ENCODE assay signal across 8 cellular contexts in the genomic region with DNA sequence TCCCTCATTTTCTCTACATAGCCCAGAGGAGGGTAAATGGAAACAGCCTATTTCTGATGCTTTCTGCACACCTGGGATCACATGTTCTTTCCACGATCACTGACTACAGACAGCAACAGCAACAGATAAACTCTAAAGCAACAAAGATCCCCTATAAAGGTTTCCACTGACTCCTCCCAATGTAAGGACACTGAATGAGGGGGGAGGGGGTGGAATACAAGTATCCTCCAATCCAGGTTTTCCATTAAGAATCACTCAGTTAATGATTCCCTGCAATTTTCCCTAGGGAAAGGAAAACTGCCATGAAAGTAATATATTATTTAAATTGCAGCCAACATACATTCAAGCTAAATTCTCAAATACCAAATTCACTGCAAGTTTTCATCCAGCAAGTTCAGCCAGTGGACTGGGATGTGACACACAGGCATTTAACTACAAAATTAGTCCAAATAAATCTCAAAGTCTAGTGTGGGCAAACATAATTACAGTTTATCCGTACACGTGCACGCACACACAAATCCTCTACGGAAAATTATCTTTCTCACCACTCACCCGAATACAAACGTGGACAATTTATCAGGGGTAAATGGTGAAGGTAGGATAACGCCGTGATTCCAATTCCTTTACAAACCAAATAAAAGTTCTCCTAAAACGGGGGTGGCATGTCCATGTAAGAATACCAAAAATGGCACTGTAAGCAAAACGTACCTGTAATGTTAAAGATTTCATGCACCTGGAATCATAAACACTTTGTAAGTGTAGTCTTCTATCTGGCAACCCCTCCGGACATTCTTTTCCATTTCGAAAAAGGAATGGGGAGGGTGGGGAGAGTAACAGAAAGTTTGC. TPM values are rescaled to one million over a fixed set of nuclear protein-coding genes. Genes with fewer than 3 reads are reported as not detected.
DNase-seq lines count a peak whose midpoint lies in the region; ATAC-seq and TF ChIP-seq lines count a peak whose summit lies in the region.
"Not testable (repeated sequence)": the region's sequence is repeated elsewhere in the genome, so short reads cannot be mapped to it uniquely, and the experiment has no call there.

No MANE protein-coding gene starts in this region.

- not testable (repeated sequence) for H3K27ac Mint-ChIP-seq in H9, WTC11

- not testable (repeated sequence) for H3K9me3 ChIP-seq in H9 (ENCODE audit: control insufficient read depth, low read depth, low read length); mammary epithelial cell (replicated peaks; ENCODE audit: insufficient read depth, low read length); cardiac muscle cell (ENCODE audit: low read depth); mucosa of rectum (ENCODE audit: control insufficient read depth in 2 of 2, low read length in 2 of 2)

- H2BK5ac ChIP-seq in H9 (ENCODE audit: insufficient read length, low read length): not testable (repeated sequence)

- not testable (repeated sequence) for H3K4ac ChIP-seq in H9 (ENCODE audit: low read depth, low read length)

- intact Hi-C loops in mammary epithelial cell (cut with micrococcal nuclease): loop anchor here (2.0 to 5.0 kb wide), 2 partner anchors 77 to 114 kb away; no protein-coding TSS in a partner anchor

- POLR2A ChIA-PET in WTC11 (lab: Charles Lee): interaction anchor here (1.1 kb wide), 1 partner anchor 11 kb away, joined by 4 read pairs; no protein-coding TSS in a partner anchor

- H3K23me2 ChIP-seq in H9 (ENCODE audit: insufficient read length, low read depth, low read length, poor library complexity, severe bottlenecking): not testable (repeated sequence)

- not testable (repeated sequence) for H2AK5ac ChIP-seq in H9 (ENCODE audit: insufficient read length, low read length)

- not testable (repeated sequence) for H2BK120ac ChIP-seq in H9 (ENCODE audit: low read depth, low read length, poor library complexity, severe bottlenecking)

- not testable (repeated sequence) for TF ChIP-seq CTCF in H9 (conservative IDR thresholded peaks at IDR 0.05); WTC11 (IDR thresholded peaks at IDR 0.05); mammary epithelial cell (conservative IDR thresholded peaks at IDR 0.05 in 1 of 2, IDR thresholded peaks at IDR 0.05 in 1 of 2; ENCODE audit: extremely low read depth in 1 of 2, insufficient read depth in 1 of 2, low read depth in 1 of 2, low read length in 2 of 2); cardiac muscle cell (IDR thresholded peaks at IDR 0.05; ENCODE audit: low read depth, low read length)

- H3K79me1 ChIP-seq in H9 (ENCODE audit: insufficient read depth, low read depth, low read length, poor library complexity, severe bottlenecking): not testable (repeated sequence)

- not testable (repeated sequence) for H3K36me3 ChIP-seq in ACC112 (ENCODE audit: insufficient read depth, low read length); mammary epithelial cell (ENCODE audit: insufficient read depth, low read length); cardiac muscle cell; mucosa of rectum (ENCODE audit: control insufficient read depth in 2 of 2, insufficient read depth in 2 of 2, low read length in 2 of 2)

- in situ Hi-C loops in mammary epithelial cell (cut with MboI; ENCODE audit: low sequenced_read_pairs in 2 of 2): not testable (repeated sequence)

- BruUV-seq in mammary epithelial cell (replicated peaks; lab: Mats Ljungman, UMichigan): not testable (repeated sequence)

- not testable (repeated sequence) for H3K14ac ChIP-seq in H9 (ENCODE audit: insufficient read depth, low read length)

- not testable (repeated sequence) for ATAC-seq in WTC11

- H2BK12ac ChIP-seq in H9 (ENCODE audit: insufficient read length, low read depth, low read length): not testable (repeated sequence)

- CTCF ChIA-PET in WTC11 (lab: Charles Lee); mammary epithelial cell (lab: Charles Lee; ENCODE audit: low non-redundant PET): not testable (repeated sequence)

- H4K20me1 ChIP-seq in H9 (ENCODE audit: control insufficient read depth, insufficient read depth, insufficient read length); mammary epithelial cell (ENCODE audit: insufficient read depth, low read length): not testable (repeated sequence)

- not testable (repeated sequence) for H4K91ac ChIP-seq in H9 (ENCODE audit: insufficient read length, low read depth, low read length)

- H3K4me3 Mint-ChIP-seq in H9: peak overlapping the region; percentile 97 to 100
- peak overlapping the region; percentile 93 for H3K4me3 Mint-ChIP-seq in WTC11

- H2AFZ ChIP-seq in ACC112 (ENCODE audit: low read length, unreplicated experiment); H9 (ENCODE audit: low read length); mammary epithelial cell (ENCODE audit: low read depth, low read length): not testable (repeated sequence)

- peaks cover 34% of the 10 kb centered on the region for H3K4me1 ChIP-seq in ACC112 (ENCODE audit: control insufficient read depth, insufficient read depth, low read length, unreplicated experiment)
- not testable (repeated sequence) for H3K4me1 ChIP-seq in H9 (ENCODE audit: insufficient read depth, low read length); cardiac muscle cell (ENCODE audit: low read depth); mucosa of rectum (ENCODE audit: control insufficient read depth in 2 of 2, insufficient read depth in 2 of 2, low read length in 2 of 2)
- peaks cover 27% of the 10 kb centered on the region for H3K4me1 ChIP-seq in mammary epithelial cell (ENCODE audit: insufficient read depth, low read length)

- not testable (repeated sequence) for H3T11ph ChIP-seq in H9 (ENCODE audit: low read length)

- H3K36me3 Mint-ChIP-seq in H9 (ENCODE audit: insufficient read depth in 1 of 3, low read depth in 3 of 3): peaks cover 2 to 11% (median 4%) of the 10 kb centered on the region in 3 experiments; a peak in 6 of 7 replicates
- not testable (repeated sequence) for H3K36me3 Mint-ChIP-seq in WTC11

- peak overlapping the region; percentile 95 for H3K4me2 ChIP-seq in H9 (ENCODE audit: insufficient read depth, insufficient read length, low read length)
- peak overlapping the region; percentile 85 for H3K4me2 ChIP-seq in mammary epithelial cell (ENCODE audit: insufficient read depth, low read depth, low read length)

- not testable (repeated sequence) for H3K27me3 ChIP-seq in ACC112 (ENCODE audit: insufficient read depth, low read length); H9 (ENCODE audit: insufficient read depth, low read length); mammary epithelial cell (ENCODE audit: insufficient read depth, low read length); cardiac muscle cell; mucosa of rectum (ENCODE audit: control insufficient read depth in 2 of 2, insufficient read depth in 2 of 2, low read length in 2 of 2)

- peaks cover 14 to 25% of the 10 kb centered on the region in 2 experiments for H3K4me1 Mint-ChIP-seq in H9
- peaks cover 27% of the 10 kb centered on the region for H3K4me1 Mint-ChIP-seq in WTC11

- DNase-seq in H9; WTC11 (ENCODE audit: low spot score): not testable (repeated sequence)
- DNase-seq in NCI-H526 treated with DMSO at 0.1 percent for 48 hours (lab: John Stamatoyannopoulos, UW) (peak; percentile 31), mammary epithelial cell (peak; percentile 62), cardiac muscle cell (ENCODE audit: low read depth in 1 of 2, low spot score in 1 of 2) (peak in 1 of 2 donors; percentile 21)

- H2BK15ac ChIP-seq in H9 (ENCODE audit: low read depth, low read length): not testable (repeated sequence)

- H3K4me3 ChIP-seq in ACC112 (ENCODE audit: low read depth, low read length): peak overlapping the region; percentile 92
- peak overlapping the region; percentile 57 to 82 (median 77) for H3K4me3 ChIP-seq in mammary epithelial cell (replicated peaks in 1 of 3; ENCODE audit: insufficient read depth in 1 of 3, low read depth in 2 of 3, low read length in 3 of 3)
- peak overlapping the region; percentile 94 for H3K4me3 ChIP-seq in cardiac muscle cell
- peak overlapping the region; percentile 69 to 82 for H3K4me3 ChIP-seq in mucosa of rectum (ENCODE audit: low read length in 2 of 2)
- peak overlapping the region; percentile 49 to 87 (median 72) for H3K4me3 ChIP-seq in skin epidermis

- not testable (repeated sequence) for H3K18ac ChIP-seq in H9 (ENCODE audit: insufficient read length, low read depth, low read length)

- H3K9me3 Mint-ChIP-seq in H9: not testable (repeated sequence)
- H3K9me3 Mint-ChIP-seq in WTC11: peaks cover 11% of the 10 kb centered on the region

- H2BK20ac ChIP-seq in H9 (ENCODE audit: low read depth, low read length, poor library complexity, severe bottlenecking): not testable (repeated sequence)

- not testable (repeated sequence) for H4K5ac ChIP-seq in H9 (ENCODE audit: insufficient read length, low read depth, low read length)

- H3K27me3 Mint-ChIP-seq in H9 (ENCODE audit: low read depth); WTC11 (ENCODE audit: low read depth): not testable (repeated sequence)

- no CpG with 5 or more reads among the region's 13 CpGs for WGBS in H9 (ENCODE audit: extremely low coverage, insufficient read length, low lambda C conversion rate)
- WGBS in mammary epithelial cell (ENCODE audit: low coverage, missing lambda C conversion rate): 2% methylated on average over 12 of the region's 13 CpGs

- dilution Hi-C loops in mammary epithelial cell (cut with HindIII; ENCODE audit: low sequenced_read_pairs): not testable (repeated sequence)

- not testable (repeated sequence) for H4K8ac ChIP-seq in H9 (replicated peaks; ENCODE audit: insufficient read length, low read depth, low read length)

- not testable (repeated sequence) for H3K23ac ChIP-seq in H9 (ENCODE audit: insufficient read length, low read depth, low read length)

- H3K27ac ChIP-seq in ACC112 (ENCODE audit: low read depth, low read length): peak overlapping the region; percentile 55
- H3K27ac ChIP-seq in H9 (ENCODE audit: insufficient read length, low read depth, low read length): not testable (repeated sequence)
- H3K27ac ChIP-seq in mammary epithelial cell (ENCODE audit: insufficient read depth, low read depth, low read length): peak overlapping the region; percentile 66
- peak overlapping the region; percentile 97 for H3K27ac ChIP-seq in cardiac muscle cell
- H3K27ac ChIP-seq in mucosa of rectum (ENCODE audit: low read depth in 2 of 2, low read length in 2 of 2): peak overlapping the region in 1 of 2 donors; percentile 83
- H3K27ac ChIP-seq in skin epidermis: peak overlapping the region in 18 of 21 experiments; percentile 41 to 97 (median 92)

- peaks cover 66% of the 10 kb centered on the region for H3K79me2 ChIP-seq in ACC112 (ENCODE audit: control insufficient read depth, insufficient read depth, low read length, unreplicated experiment)
- peaks cover 14% of the 10 kb centered on the region; the same call in 1 of the 2 replicates for H3K79me2 ChIP-seq in H9 (ENCODE audit: insufficient read depth, low read length)
- peaks cover 66% of the 10 kb centered on the region for H3K79me2 ChIP-seq in mammary epithelial cell (ENCODE audit: insufficient read depth, low read length)

- H3K9ac ChIP-seq in H9 (ENCODE audit: extremely low read depth, insufficient read length, low read length) (peak overlapping the region; percentile 68), mammary epithelial cell (ENCODE audit: insufficient read depth, low read length) (peak overlapping the region; percentile 86), mucosa of rectum (ENCODE audit: low read depth in 1 of 2, low read length in 2 of 2) (peak overlapping the region; percentile 58 to 76)

- not testable (repeated sequence) for H3K56ac ChIP-seq in H9 (ENCODE audit: insufficient read length, low read depth, low read length)

RNA-seq across cellular contexts. Expression of a gene that starts 1.7 kb away (rescaled TPM):
- total RNA-seq in H9 (2021): 33.0 and 35.3 TPM in 2 replicates
- total RNA-seq in WTC11 (2021): 21.6 to 24.0 TPM (median 23.0 TPM) in 3 replicates
- total RNA-seq in mammary epithelial cell: 10 to 100 TPM; 68.7 to 93.7 TPM
- polyA plus RNA-seq in mammary epithelial cell: 33.2 TPM
- 86.5 TPM for polyA minus RNA-seq in mammary epithelial cell
- 16.4 and 22.2 TPM in 2 replicates for total RNA-seq in cardiac muscle cell
- polyA plus RNA-seq in cardiac muscle cell: 13.2 and 17.5 TPM in 2 replicates
